Comparison of ENCODE assay signal across 1 cellular context in genomic region chr22:36881504-36882245, GRCh38.
A peak's percentile ranks its signal among the peaks of the same experiment; 100 is the strongest.
TF ChIP-seq lines count a peak whose summit lies in the region.

No MANE protein-coding gene starts in this region.

TF ChIP-seq in HepG2, 621 proteins besides CTCF, POLR2A, EP300 and RAD21 (continued from another document):
- TF ChIP-seq ATF7 (IDR thresholded peaks at IDR 0.05) (peak; percentile 66), ATF7 (CRISPR knock-in tag; IDR thresholded peaks at IDR 0.05) (no peak), ZNF770 (CRISPR knock-in tag; IDR thresholded peaks at IDR 0.05) (no peak), ZSCAN21 (CRISPR knock-in tag; IDR thresholded peaks at IDR 0.05; ENCODE audit: borderline replicate concordance) (no peak), ATF5 (CRISPR knock-in tag; IDR thresholded peaks at IDR 0.05; ENCODE audit: low read depth) (no peak), ZNF282 (IDR thresholded peaks at IDR 0.05; ENCODE audit: partially characterized antibody) (no peak), ZNF160 (CRISPR knock-in tag; IDR thresholded peaks at IDR 0.05) (peak; percentile 99), CCAR2 (optimal IDR thresholded peaks at IDR 0.05; ENCODE audit: low read depth, low read length) (no peak), PHB2 (IDR thresholded peaks at IDR 0.05; ENCODE audit: partially characterized antibody) (no peak), CEBPB (IDR thresholded peaks at IDR 0.05; ENCODE audit: borderline replicate concordance, low read depth, low read length) (0 out of 2 replicates have a peak, but pooled peaks have one; percentile 7), MXD4 (CRISPR knock-in tag; IDR thresholded peaks at IDR 0.05) (no peak), DR1 (CRISPR knock-in tag; IDR thresholded peaks at IDR 0.05) (no peak), ZSCAN30 (CRISPR knock-in tag; IDR thresholded peaks at IDR 0.05) (no peak), BORCS8-MEF2B (CRISPR knock-in tag; IDR thresholded peaks at IDR 0.05) (no peak), RARA (CRISPR knock-in tag; IDR thresholded peaks at IDR 0.05) (no peak), ZNF790 (CRISPR knock-in tag; IDR thresholded peaks at IDR 0.05; ENCODE audit: borderline replicate concordance) (no peak), MTA3 (CRISPR knock-in tag; IDR thresholded peaks at IDR 0.05) (no peak), RFX3 (CRISPR knock-in tag; IDR thresholded peaks at IDR 0.05) (no peak), MEIS1 (CRISPR knock-in tag; IDR thresholded peaks at IDR 0.05; ENCODE audit: borderline replicate concordance) (no peak), ZNF180 (CRISPR knock-in tag; IDR thresholded peaks at IDR 0.05; ENCODE audit: borderline replicate concordance, low read depth) (no peak), ZNF773 (CRISPR knock-in tag; IDR thresholded peaks at IDR 0.05; ENCODE audit: borderline replicate concordance) (no peak), ZNF577 (CRISPR knock-in tag; IDR thresholded peaks at IDR 0.05; ENCODE audit: borderline replicate concordance, low read depth) (no peak), IKZF5 (CRISPR knock-in tag; IDR thresholded peaks at IDR 0.05) (no peak), ZSCAN9 (CRISPR knock-in tag; IDR thresholded peaks at IDR 0.05; ENCODE audit: borderline replicate concordance) (no peak), ZNF24 (IDR thresholded peaks at IDR 0.05) (no peak)
